ENCODE assay signal across 11 cellular contexts in genomic region chr1:201904579-201904978, GRCh38. TPM values are rescaled to one million over a fixed set of nuclear protein-coding genes. Genes with fewer than 3 reads are reported as not detected.
DNase-seq lines count a peak whose midpoint lies in the region; ATAC-seq, FAIRE-seq and TF ChIP-seq lines count a peak whose summit lies in the region.
"Had no signal": no experiment of that assay in that cellular context is flagged by ENCODE, and none has a peak within 500 bp of the region (broad histone marks: within the 10 kb centered on the region; RNA-seq: fewer than 3 reads in every experiment).

No MANE protein-coding gene starts in this region.

- no peak overlapping the region for H3K4me3 ChIP-seq in kidney (ENCODE audit: low read length in 2 of 2)
- no peak overlapping the region for H3K4me3 ChIP-seq in smooth muscle cell

- WGBS in smooth muscle cell (ENCODE audit: low lambda C conversion rate) = 7% methylated on average over 6 of the region's 6 CpGs

- H3K4me1 ChIP-seq in kidney (ENCODE audit: control insufficient read depth in 1 of 2, insufficient read depth in 1 of 2, low read depth in 1 of 2, low read length in 2 of 2) (peaks cover 0 to 11% of the 10 kb centered on the region in 2 donors), smooth muscle cell (ENCODE audit: low read depth) (no peaks in the 10 kb centered on the region)

- H3K36me3 ChIP-seq in kidney (ENCODE audit: control insufficient read depth in 1 of 2, insufficient read depth in 2 of 2, low read length in 2 of 2) (no peaks in the 10 kb centered on the region), smooth muscle cell (ENCODE audit: low read depth) (no peaks in the 10 kb centered on the region)

- H2AFZ ChIP-seq in smooth muscle cell (ENCODE audit: low read depth) = no peak overlapping the region

- H3K4me2 ChIP-seq in smooth muscle cell = peak overlapping the region; percentile 60

- H3K27me3 Mint-ChIP-seq in HFFc6 (ENCODE audit: insufficient read depth) = no peaks in the 10 kb centered on the region; the same call in 1 of the 2 replicates

- peaks cover 57% of the 10 kb centered on the region for H3K4me1 Mint-ChIP-seq in HFFc6 (ENCODE audit: low read depth)

- H3K27ac Mint-ChIP-seq in HFFc6 = peak overlapping the region; percentile 89

- H3K36me3 Mint-ChIP-seq in HFFc6 (ENCODE audit: low read depth) = peaks cover 28% of the 10 kb centered on the region

- peaks cover 17% of the 10 kb centered on the region for H3F3A ChIP-seq in smooth muscle cell (ENCODE audit: low read depth)

- no peak for FAIRE-seq in kidney (lab: Jason Lieb, UNC)
- FAIRE-seq: islet of Langerhans had no signal

- no peak for ATAC-seq in HG02938 (IDR thresholded peaks at IDR 0.05; ENCODE audit: unreplicated experiment)

- H3K79me2 ChIP-seq in smooth muscle cell (ENCODE audit: low read depth) = no peaks in the 10 kb centered on the region

- no peaks in the 10 kb centered on the region for H3K9me3 Mint-ChIP-seq in HFFc6

- H3K9ac ChIP-seq in kidney (ENCODE audit: low read length in 2 of 2) (no peak overlapping the region), smooth muscle cell (ENCODE audit: low read depth) (no peak overlapping the region)

- H4K20me1 ChIP-seq in smooth muscle cell (ENCODE audit: low read depth) = no peaks in the 10 kb centered on the region

- DNase-seq in HFFc6 (peak; percentile 67), dermis blood vessel endothelial cell (peak; percentile 93), kidney (peak; percentile 85), smooth muscle cell (lab: John Stamatoyannopoulos, UW; ENCODE audit: unreplicated experiment) (no peak), NCI-H82 (lab: John Stamatoyannopoulos, UW) (no peak), NCI-H2029 (lab: John Stamatoyannopoulos, UW) (no peak), DMS53 (lab: John Stamatoyannopoulos, UW) (no peak)
- DNase-seq: activated naive CD4-positive, alpha-beta T cell treated with anti-CD3 and anti-CD28 coated beads, Interleukin-2, amount 50 U/mL, for 16 hours; T-helper 2 cell had no signal

- no peak for TF ChIP-seq CTCF in HFFc6 (IDR thresholded peaks at IDR 0.05)
- no peak for TF ChIP-seq CTCF in kidney (IDR thresholded peaks at IDR 0.05; ENCODE audit: borderline replicate concordance, extremely low read depth, insufficient read depth)
- TF ChIP-seq CTCF in smooth muscle cell (IDR thresholded peaks at IDR 0.05; ENCODE audit: borderline replicate concordance, insufficient read depth, poor library complexity, severe bottlenecking) = no peak

- intact Hi-C loops in kidney (cut with DNase I) = no loop called here

- H3K9me3 ChIP-seq in kidney (ENCODE audit: control insufficient read depth in 1 of 2, low read length in 2 of 2) (no peaks in the 10 kb centered on the region), smooth muscle cell (replicated peaks; ENCODE audit: low read depth) (no peaks in the 10 kb centered on the region)

- H3K4me3 Mint-ChIP-seq in HFFc6 = peak overlapping the region; percentile 60

- H3K27me3 ChIP-seq in smooth muscle cell (ENCODE audit: low read depth) = no peaks in the 10 kb centered on the region

- H3K27ac ChIP-seq in kidney (ENCODE audit: low read depth in 2 of 2, low read length in 2 of 2) (peak overlapping the region; percentile 43 to 78), smooth muscle cell (ENCODE audit: low read depth) (peak overlapping the region; percentile 75)

RNA-seq across cellular contexts. Expression of gene SHISA4, which starts 15.9 kb away (rescaled TPM):
- 10 to 100 TPM; 29.8 to 49.6 (median 39.9) TPM for total RNA-seq in HFFc6 (2021; fragmentation: NEBNext Ultra II Directional; extraction: Animal tissue kit (Norgen Biotek cat#: 25700))
- total RNA-seq in dermis blood vessel endothelial cell = 9.6 and 15.7 TPM in 2 replicates
- 10.4 TPM for total RNA-seq in kidney
- polyA plus RNA-seq in kidney (ENCODE audit: insufficient read depth, low read depth, low replicate concordance) = 37.6 TPM
- total RNA-seq in smooth muscle cell = 23.1 and 30.1 TPM in 2 replicates
- polyA plus RNA-seq in smooth muscle cell = 64.4 and 73.5 TPM in 2 replicates

RNA-seq across cellular contexts. Expression of gene LMOD1, which starts 41.8 kb away (rescaled TPM):
- 10 to 100 TPM; 19.0 to 37.4 (median 36.5) TPM for total RNA-seq in HFFc6 (2021; fragmentation: NEBNext Ultra II Directional; extraction: Animal tissue kit (Norgen Biotek cat#: 25700))
- total RNA-seq in dermis blood vessel endothelial cell (under 0.01 TPM in 1 of 2 replicates, not detected in the other), kidney (33.3 TPM), smooth muscle cell (4.0 and 6.5 TPM in 2 replicates)
- polyA plus RNA-seq in kidney (ENCODE audit: insufficient read depth, low read depth, low replicate concordance) (9.5 TPM), smooth muscle cell (5.6 and 6.2 TPM in 2 replicates)

RNA-seq across cellular contexts. Expression of gene TIMM17A, which starts 50.7 kb away (rescaled TPM):
- 100 to 1,000 TPM; 114 to 128 (median 122) TPM for total RNA-seq in HFFc6 (2021; fragmentation: NEBNext Ultra II Directional; extraction: Animal tissue kit (Norgen Biotek cat#: 25700))
- total RNA-seq in dermis blood vessel endothelial cell = 52.9 and 67.0 TPM in 2 replicates
- total RNA-seq in kidney = 40.8 TPM
- 73.2 TPM for polyA plus RNA-seq in kidney (ENCODE audit: insufficient read depth, low read depth, low replicate concordance)
- total RNA-seq in smooth muscle cell = 78.6 and 99.3 TPM in 2 replicates
- 102 and 117 TPM in 2 replicates for polyA plus RNA-seq in smooth muscle cell

Comparison
In these comparisons a context has a peak if more than half of its experiments do, and no peak if none do; other contexts are left out.
1. DNase-seq: peak in HFFc6 (single experiment), dermis blood vessel endothelial cell (single experiment) and kidney (single experiment); none in smooth muscle cell (single experiment), NCI-H82 (single experiment), NCI-H2029 (single experiment) and DMS53 (single experiment).